9 cellular contexts compared by ENCODE assay signal in genomic region chr22:42947211-42947990, GRCh38.
DNase-seq lines count a peak whose midpoint lies in the region; ATAC-seq, FAIRE-seq and TF ChIP-seq lines count a peak whose summit lies in the region.
"Had no signal": no experiment of that assay in that cellular context is flagged by ENCODE, and none has a peak within 500 bp of the region (broad histone marks: within the 10 kb centered on the region; RNA-seq: fewer than 3 reads in every experiment).

No MANE protein-coding gene starts in this region.

- no peak for TF ChIP-seq CTCF in PC-3 (conservative IDR thresholded peaks at IDR 0.05; ENCODE audit: low read depth, low read length)
- no peak for TF ChIP-seq CTCF in heart right ventricle (IDR thresholded peaks at IDR 0.05)
- TF ChIP-seq CTCF in smooth muscle cell (IDR thresholded peaks at IDR 0.05; ENCODE audit: borderline replicate concordance, insufficient read depth, poor library complexity, severe bottlenecking) = no peak
- no peak for TF ChIP-seq CTCF in D721Med (IDR thresholded peaks at IDR 0.05; ENCODE audit: insufficient read depth, missing control alignments)

- H3K27me3 ChIP-seq in PC-3 (ENCODE audit: low read length) (no peaks in the 10 kb centered on the region), heart right ventricle (no peaks in the 10 kb centered on the region), smooth muscle cell (ENCODE audit: low read depth) (no peaks in the 10 kb centered on the region)
- H3K27me3 ChIP-seq: spleen had no signal

- peak overlapping the region; percentile 63 for H3K9ac ChIP-seq in PC-3 (ENCODE audit: low read length)
- H3K9ac ChIP-seq in smooth muscle cell (ENCODE audit: low read depth) = no peak overlapping the region

- H3K4me1 ChIP-seq in PC-3 (ENCODE audit: insufficient read depth, low read length) (peaks cover 41% of the 10 kb centered on the region), heart right ventricle (peaks cover 36 to 98% (median 82%) of the 10 kb centered on the region in 9 donors), smooth muscle cell (ENCODE audit: low read depth) (peaks cover 18% of the 10 kb centered on the region)

- POLR2A ChIA-PET in HEK293T (lab: Yijun Ruan, JAX) = interaction anchor here (0.6 to 1.3 kb wide), 2 partner anchors 11 to 12 kb away, joined by 3 to 7 read pairs; no protein-coding TSS in a partner anchor
- POLR2A ChIA-PET in PC-3 (lab: Charles Lee; ENCODE audit: unreplicated experiment) = no interaction called here

- CTCF ChIA-PET in HEK293T (lab: Yijun Ruan, JAX) (interaction anchor here (0.7 kb wide), 2 partner anchors 10 to 48 kb away, joined by 3 read pairs; no protein-coding TSS in a partner anchor), PC-3 (lab: Charles Lee) (no interaction called here)

- peaks cover 74% of the 10 kb centered on the region for H3K79me2 ChIP-seq in PC-3 (ENCODE audit: low read length)
- H3K79me2 ChIP-seq in smooth muscle cell (ENCODE audit: low read depth) = peaks cover 81% of the 10 kb centered on the region

- H3K27ac Mint-ChIP-seq in stimulated activated memory B cell treated with anti-CD40 and anti-IgM and Interleukin-4, amounts not matched to agents 10 μg/mL and 1 μg/mL and 100 μg/mL, for 72 hours = no peak overlapping the region

- H3K9me3 ChIP-seq in PC-3 (ENCODE audit: low read length) (no peaks in the 10 kb centered on the region), heart right ventricle (no peaks in the 10 kb centered on the region), smooth muscle cell (replicated peaks; ENCODE audit: low read depth) (no peaks in the 10 kb centered on the region)
- H3K9me3 ChIP-seq: spleen had no signal

- intact Hi-C loops in PC-3 (cut with micrococcal nuclease) (no loop called here), heart right ventricle (cut with DNase I) (no loop called here)

- H3K4me3 ChIP-seq in PC-3 (ENCODE audit: low read length) (no peak overlapping the region), heart right ventricle (no peak overlapping the region), smooth muscle cell (no peak overlapping the region)
- H3K4me3 ChIP-seq: spleen had no signal

- H3K9me2 ChIP-seq in PC-3 (replicated peaks; ENCODE audit: low read length) = no peaks in the 10 kb centered on the region

- WGBS in heart right ventricle, 2 donors = 35 to 50% methylated on average over 12 to 13 of the region's 13 CpGs
- 66% methylated on average over 13 of the region's 13 CpGs for WGBS in smooth muscle cell (ENCODE audit: low lambda C conversion rate)

- no peaks in the 10 kb centered on the region for H3K36me3 ChIP-seq in PC-3 (ENCODE audit: low read depth, low read length)
- peaks cover 0 to 13% (median 0%) of the 10 kb centered on the region in 9 donors for H3K36me3 ChIP-seq in heart right ventricle
- H3K36me3 ChIP-seq in smooth muscle cell (ENCODE audit: low read depth) = no peaks in the 10 kb centered on the region

- H3K4me2 ChIP-seq in PC-3 (ENCODE audit: low read length) = peak overlapping the region; percentile 65
- no peak overlapping the region for H3K4me2 ChIP-seq in smooth muscle cell

- H4K20me1 ChIP-seq in PC-3 (ENCODE audit: low read length) (no peaks in the 10 kb centered on the region), smooth muscle cell (ENCODE audit: low read depth) (peaks cover 96% of the 10 kb centered on the region)

- no peak for FAIRE-seq in D721Med (lab: Jason Lieb, UNC)

- peaks cover 20% of the 10 kb centered on the region for H3K36me3 Mint-ChIP-seq in stimulated activated memory B cell treated with anti-CD40 and anti-IgM and Interleukin-4, amounts not matched to agents 10 μg/mL and 1 μg/mL and 100 μg/mL, for 72 hours

- H3F3A ChIP-seq in PC-3 (ENCODE audit: low read length, unreplicated experiment) (no peaks in the 10 kb centered on the region), smooth muscle cell (ENCODE audit: low read depth) (peaks cover 2% of the 10 kb centered on the region)

- H3K27me3 Mint-ChIP-seq in stimulated activated memory B cell treated with anti-CD40 and anti-IgM and Interleukin-4, amounts not matched to agents 10 μg/mL and 1 μg/mL and 100 μg/mL, for 72 hours = no peaks in the 10 kb centered on the region

- ATAC-seq in PC-3 = peak; percentile 79
- peak in 7 of 8 donors; percentile 8 to 64 (median 48) for ATAC-seq in heart right ventricle
- ATAC-seq in stimulated activated memory B cell treated with anti-CD40 and anti-IgM and Interleukin-4, amounts not matched to agents 10 μg/mL and 1 μg/mL and 100 μg/mL, for 72 hours = no peak

- DNase-seq in HEK293T (ENCODE audit: extremely low spot score) (no peak), PC-3 (peak; percentile 72), heart right ventricle (peak; percentile 55 to 70), smooth muscle cell (lab: John Stamatoyannopoulos, UW; ENCODE audit: unreplicated experiment) (no peak), D721Med (ENCODE audit: insufficient read length, low spot score) (no peak)
- no peak for DNase-seq in activated naive CD4-positive, alpha-beta T cell treated with Interleukin-2 at 50 U/mL for 16 hours
- DNase-seq in activated CD4-positive, alpha-beta T cell treated with anti-CD3 and anti-CD28 coated beads for 4 hours = no peak
- DNase-seq: spleen had no signal

- H3K4me1 Mint-ChIP-seq in stimulated activated memory B cell treated with anti-CD40 and anti-IgM and Interleukin-4, amounts not matched to agents 10 μg/mL and 1 μg/mL and 100 μg/mL, for 72 hours = peaks cover 51% of the 10 kb centered on the region

- BruUV-seq in PC-3 (replicated peaks; lab: Mats Ljungman, UMichigan) = no TSS peak

- no peaks in the 10 kb centered on the region for H3K9me3 Mint-ChIP-seq in stimulated activated memory B cell treated with anti-CD40 and anti-IgM and Interleukin-4, amounts not matched to agents 10 μg/mL and 1 μg/mL and 100 μg/mL, for 72 hours

- H2AFZ ChIP-seq in PC-3 (ENCODE audit: low read length) = no peak overlapping the region
- H2AFZ ChIP-seq in smooth muscle cell (ENCODE audit: low read depth) = no peak overlapping the region

- no peak overlapping the region for H3K4me3 Mint-ChIP-seq in stimulated activated memory B cell treated with anti-CD40 and anti-IgM and Interleukin-4, amounts not matched to agents 10 μg/mL and 1 μg/mL and 100 μg/mL, for 72 hours

- H3K27ac ChIP-seq in PC-3 (ENCODE audit: low read length) (peak overlapping the region; percentile 96), heart right ventricle (peak overlapping the region; percentile 16 to 73 (median 55)), smooth muscle cell (ENCODE audit: low read depth) (peak overlapping the region; percentile 78)

TF ChIP-seq in HEK293T, 16 proteins besides CTCF, POLR2A, EP300 and RAD21:
- TF ChIP-seq NFRKB (IDR thresholded peaks at IDR 0.05) = no peak
- peak; percentile 43; the same call in 1 of the 2 replicates for TF ChIP-seq PKNOX1 (IDR thresholded peaks at IDR 0.05)

Comparison
In these comparisons a context has a peak if more than half of its experiments do, and no peak if none do; other contexts are left out.
1. DNase-seq: peak in PC-3 (single experiment) and heart right ventricle (2 of 2); none in HEK293T (single experiment), smooth muscle cell (single experiment), D721Med (single experiment), activated naive CD4-positive, alpha-beta T cell treated with Interleukin-2 at 50 U/mL for 16 hours (single experiment) and activated CD4-positive, alpha-beta T cell treated with anti-CD3 and anti-CD28 coated beads for 4 hours (0 of 2).
2. Peak in every context shown above with its lines, with median percentiles within 50 percentile points of each other: H3K27ac ChIP-seq.